24 cellular contexts compared by ENCODE assay signal in genomic region chr5:113390224-113390623, GRCh38. TPM values are rescaled to one million over a fixed set of nuclear protein-coding genes. Genes with fewer than 3 reads are reported as not detected.
A peak's percentile ranks its signal among the peaks of the same experiment; 100 is the strongest.
DNase-seq lines count a peak whose midpoint lies in the region; ATAC-seq and TF ChIP-seq lines count a peak whose summit lies in the region.
"Had no signal": no experiment of that assay in that cellular context is flagged by ENCODE, and none has a peak within 500 bp of the region (broad histone marks: within the 10 kb centered on the region; RNA-seq: fewer than 3 reads in every experiment).

No MANE protein-coding gene starts in this region.

- TF ChIP-seq RAD21 in IMR-90 (IDR thresholded peaks at IDR 0.05; ENCODE audit: low read length), result no peak

- H3K4me1 ChIP-seq in IMR-90 (ENCODE audit: control insufficient read depth, insufficient read depth, low read length), result no peaks in the 10 kb centered on the region
- H3K4me1 ChIP-seq: BLaER1 had no signal

- no peaks in the 10 kb centered on the region for H3K9me1 ChIP-seq in IMR-90 (ENCODE audit: insufficient read depth, low read length)

- dilution Hi-C loops in IMR-90 (cut with HindIII; ENCODE audit: low sequenced_read_pairs, unreplicated experiment), result no loop called here

- H2AFZ ChIP-seq in IMR-90 (replicated peaks; ENCODE audit: low read length, poor library complexity), result no peak overlapping the region

- CTCF ChIA-PET in IMR-90 (lab: Yijun Ruan, JAX), result interaction anchor here (1.0 kb wide), 1 partner anchor 11 kb away, joined by 3 read pairs; no protein-coding TSS in a partner anchor

- no peaks in the 10 kb centered on the region for H4K20me1 ChIP-seq in IMR-90 (ENCODE audit: insufficient read depth, low read length)
- H4K20me1 ChIP-seq: BLaER1 had no signal

- ATAC-seq in activated CD4-positive, CD25-positive, alpha-beta regulatory T cell treated with anti-CD3 and anti-CD28 coated beads, Interleukin-2, amount 50 U/mL, for 24 hours, result peak; percentile 30 to 35
- peak; percentile 80 for ATAC-seq in HG02885 (IDR thresholded peaks at IDR 0.05; ENCODE audit: poor library complexity, unreplicated experiment)
- peak; percentile 44 for ATAC-seq in IMR-90 (ENCODE audit: low read depth)
- ATAC-seq: Panc1 had no signal

- H4K8ac ChIP-seq in IMR-90 (ENCODE audit: low read depth in 2 of 2, low read length in 2 of 2), result no peak overlapping the region

- in situ Hi-C loops in IMR-90 (cut with MboI; ENCODE audit: low sequenced_read_pairs), result no loop called here

- DNase-seq in activated CD4-positive, CD25-positive, alpha-beta regulatory T cell (lab: John Stamatoyannopoulos, UW), result no peak
- DNase-seq in IMR-90 (peak; percentile 37), NCI-H1436 (lab: John Stamatoyannopoulos, UW) (no peak), kidney tubule cell (ENCODE audit: low spot score) (no peak), head of caudate nucleus (no peak), activated gamma-delta T cell (lab: John Stamatoyannopoulos, UW) (no peak)
- DNase-seq: ACHN; CD4-positive, alpha-beta T cell; COR-L47; DMS79; H7; NCI-H1105; NCI-H2029 treated with DMSO at 0.1 percent for 48 hours; NCI-H226; NCI-H510A treated with DMSO at 0.1 percent for 48 hours; NCI-H774; SIG-M5; T-helper 1 cell had no signal

- no peak overlapping the region for H2BK5ac ChIP-seq in IMR-90 (ENCODE audit: low read depth, low read length, poor library complexity, severe bottlenecking)

- H2AK5ac ChIP-seq in IMR-90 (ENCODE audit: low read depth, low read length), result no peak overlapping the region

- no peak overlapping the region for H3K23ac ChIP-seq in IMR-90 (ENCODE audit: low read depth, low read length)

- no peak overlapping the region for H4K91ac ChIP-seq in IMR-90 (ENCODE audit: insufficient read depth, low read depth, low read length)

- H3K36me3 ChIP-seq in IMR-90 (ENCODE audit: control insufficient read depth, insufficient read depth, low read length), result no peaks in the 10 kb centered on the region
- H3K36me3 ChIP-seq: BLaER1 had no signal

- H3K4me3 ChIP-seq in IMR-90 (ENCODE audit: insufficient read depth, low read depth, low read length), result no peak overlapping the region
- H3K4me3 ChIP-seq: BLaER1 had no signal

- no peak overlapping the region for H2BK120ac ChIP-seq in IMR-90 (ENCODE audit: low read depth, low read length)

- H3K4me2 ChIP-seq in IMR-90 (ENCODE audit: low read depth, low read length), result no peak overlapping the region
- H3K4me2 ChIP-seq: BLaER1, KMS-11 had no signal

- no peak for TF ChIP-seq CTCF in IMR-90 (conservative IDR thresholded peaks at IDR 0.05; ENCODE audit: low read depth, low read length)

- H3K9me3 ChIP-seq in IMR-90 (ENCODE audit: control insufficient read depth, insufficient read depth, low read length), result no peaks in the 10 kb centered on the region
- H3K9me3 ChIP-seq: BLaER1 had no signal

- no peaks in the 10 kb centered on the region for H3K27me3 ChIP-seq in IMR-90 (ENCODE audit: control insufficient read depth, insufficient read depth, low read length)
- H3K27me3 ChIP-seq: BLaER1 had no signal

- intact Hi-C loops in IMR-90 (cut with micrococcal nuclease), result no loop called here
- intact Hi-C loops in head of caudate nucleus (cut with DNase I), result no loop called here

- no peak overlapping the region for H3K27ac ChIP-seq in IMR-90 (ENCODE audit: insufficient read depth, low read length)
- H3K27ac ChIP-seq: 22Rv1, BLaER1, KMS-11 had no signal

- no peak overlapping the region for H4K5ac ChIP-seq in IMR-90 (ENCODE audit: low read depth, low read length)

- WGBS in IMR-90 (ENCODE audit: extremely low coverage in 2 of 2, insufficient read length in 1 of 2), 2 experiments, result no CpG with 5 or more reads among the region's 1 CpG

- H3K9ac ChIP-seq in IMR-90 (ENCODE audit: low read depth, low read length), result no peak overlapping the region
- H3K9ac ChIP-seq: BLaER1, KMS-11 had no signal

- TF ChIP-seq POLR2A in IMR-90 (IDR thresholded peaks at IDR 0.05; ENCODE audit: low read depth, low read length), result no peak

- no peak overlapping the region for H3K14ac ChIP-seq in IMR-90 (replicated peaks; ENCODE audit: low read depth, low read length)

- no peak overlapping the region for H2BK20ac ChIP-seq in IMR-90 (ENCODE audit: low read depth, low read length)

- no peak overlapping the region for H3K18ac ChIP-seq in IMR-90 (ENCODE audit: low read depth, low read length)

- POLR2A ChIA-PET in IMR-90 (lab: Charles Lee; ENCODE audit: unreplicated experiment), result no interaction called here

- BruUV-seq in IMR-90 (replicated peaks; lab: Mats Ljungman, UMichigan), result no TSS peak

- H3K79me1 ChIP-seq in IMR-90 (ENCODE audit: low read depth in 1 of 2, low read length in 2 of 2), result no peaks in the 10 kb centered on the region

- no peak overlapping the region for H2AK9ac ChIP-seq in IMR-90 (replicated peaks; ENCODE audit: low read depth, low read length, poor library complexity)

- H3K56ac ChIP-seq in IMR-90 (ENCODE audit: extremely low read depth, insufficient read depth, low read length), result no peak overlapping the region

- no peak overlapping the region for H2BK15ac ChIP-seq in IMR-90 (ENCODE audit: low read depth, low read length)

- H3K4ac ChIP-seq in IMR-90 (ENCODE audit: low read depth, low read length), result no peak overlapping the region

TF ChIP-seq in IMR-90, 13 proteins besides CTCF, POLR2A, EP300 and RAD21:
- TF ChIP-seq RCOR1 (IDR thresholded peaks at IDR 0.05; ENCODE audit: insufficient replicate concordance, low read length), result no peak
- TF ChIP-seq USF2 (IDR thresholded peaks at IDR 0.05; ENCODE audit: low read depth, low read length), result no peak
- no peak for TF ChIP-seq ELK1 (IDR thresholded peaks at IDR 0.05; ENCODE audit: borderline replicate concordance, low read depth, low read length)
- TF ChIP-seq CEBPB (IDR thresholded peaks at IDR 0.05; ENCODE audit: low read depth, low read length), result no peak
- TF ChIP-seq MAZ (IDR thresholded peaks at IDR 0.05; ENCODE audit: borderline replicate concordance, low read depth, low read length), result no peak
- no peak for TF ChIP-seq NFE2L2 (IDR thresholded peaks at IDR 0.05; ENCODE audit: low read depth, low read length)
- no peak for TF ChIP-seq FOS (IDR thresholded peaks at IDR 0.05; ENCODE audit: low read depth, low read length)
- TF ChIP-seq BHLHE40 (IDR thresholded peaks at IDR 0.05; ENCODE audit: low read depth, low read length), result no peak
- no peak for TF ChIP-seq MXI1 (IDR thresholded peaks at IDR 0.05; ENCODE audit: borderline replicate concordance, low read depth, low read length)
- no peak for TF ChIP-seq CHD1 (IDR thresholded peaks at IDR 0.05; ENCODE audit: low read depth, low read length)
TF ChIP-seq in IMR-90: peak in this region for 0.

RNA-seq across cellular contexts. Expression of gene TSSK1B, which starts 44.6 kb away (rescaled TPM):
- total RNA-seq in IMR-90 (2012; rRNA removed), result under 0.01 and 0.18 TPM in 2 replicates
- 0.03 TPM in 1 of 2 replicates, not detected in the other for polyA plus RNA-seq in IMR-90 (2012; rRNA removed)
- polyA plus RNA-seq in IMR-90 (2012; cell fraction: cytosol; rRNA removed), result not detected in 2 replicates
- polyA plus RNA-seq in IMR-90 (2012; cell fraction: nucleus; rRNA removed; ENCODE audit: low replicate concordance), result 0.33 and 0.44 TPM in 2 replicates
- total RNA-seq: CD4-positive, alpha-beta T cell; H7 had no signal
